Comparison of ENCODE assay signal across 8 cellular contexts in the genomic region with DNA sequence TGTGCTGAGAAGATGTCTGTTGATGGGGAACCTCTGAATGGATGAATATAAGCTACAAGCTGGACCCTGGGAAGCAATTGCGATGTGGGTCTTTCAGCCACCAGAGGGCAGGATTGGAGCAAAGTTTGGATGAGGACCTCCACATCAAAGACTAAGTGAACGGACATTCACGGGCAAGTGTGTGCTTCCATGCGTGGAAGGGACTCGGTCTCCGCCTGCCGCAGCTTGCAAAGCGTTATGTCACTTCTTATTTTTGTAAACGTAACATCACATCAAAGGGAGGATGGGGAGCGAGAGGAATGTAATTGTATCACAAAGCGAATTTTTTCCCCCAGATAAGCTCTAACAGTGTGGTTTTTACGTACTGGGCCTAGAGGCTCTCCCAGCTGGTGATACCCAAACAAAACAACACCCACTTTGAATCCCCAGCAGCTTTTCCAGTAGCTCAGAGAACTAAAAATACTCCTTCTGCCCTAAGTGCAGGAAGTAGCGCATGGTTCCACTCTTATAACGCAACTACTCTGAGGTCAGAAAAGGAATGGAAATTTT.
A peak's percentile ranks its signal among the peaks of the same experiment; 100 is the strongest.
DNase-seq lines count a peak whose midpoint lies in the region; ATAC-seq, FAIRE-seq and TF ChIP-seq lines count a peak whose summit lies in the region.

No MANE protein-coding gene starts in this region.

- H3K4me1 ChIP-seq in BLaER1 (peaks cover 49% of the 10 kb centered on the region), lung (ENCODE audit: control insufficient read depth in 2 of 2, insufficient read depth in 2 of 2, low read length in 2 of 2) (peaks cover 0 to 9% of the 10 kb centered on the region in 2 donors)

- H3K27me3 ChIP-seq in BLaER1 (no peaks in the 10 kb centered on the region), lung (ENCODE audit: control insufficient read depth, insufficient read depth) (no peaks in the 10 kb centered on the region)

- H3K36me3 ChIP-seq in BLaER1: peaks cover 27% of the 10 kb centered on the region
- no peaks in the 10 kb centered on the region for H3K36me3 ChIP-seq in lung (ENCODE audit: control insufficient read depth in 2 of 2, insufficient read depth in 2 of 2, low read length in 2 of 2)

- peak overlapping the region; percentile 89 for H3K4me2 ChIP-seq in BLaER1

- peak overlapping the region; percentile 60 for H3K9ac ChIP-seq in BLaER1

- ATAC-seq in HG03439 (IDR thresholded peaks at IDR 0.05; ENCODE audit: unreplicated experiment): peak; percentile 81
- peak; percentile 51 for ATAC-seq in lung (ENCODE audit: insufficient read depth, low FRiP score)

- H3K27ac ChIP-seq in BLaER1 (peak overlapping the region; percentile 71), lung (ENCODE audit: low read depth in 1 of 2, low read length in 1 of 2) (no peak overlapping the region)

- TF ChIP-seq CTCF in lung (IDR thresholded peaks at IDR 0.05; ENCODE audit: control extremely low read depth, extremely low read depth): peak; percentile 75

- H3K9me3 ChIP-seq in BLaER1 (peaks cover 15% of the 10 kb centered on the region), lung (ENCODE audit: control insufficient read depth in 2 of 2, insufficient read depth in 1 of 2, low read length in 1 of 2) (no peaks in the 10 kb centered on the region)

- no peaks in the 10 kb centered on the region for H4K20me1 ChIP-seq in BLaER1

- DNase-seq in GM19239 (ENCODE audit: insufficient read length, low spot score): peak; percentile 80
- peak; percentile 33 to 66 for DNase-seq in NCI-H524 (lab: John Stamatoyannopoulos, UW)
- DNase-seq in activated CD4-positive, alpha-beta T cell treated with anti-CD3 and anti-CD28 coated beads, Interleukin-2, amount 50 U/mL, for 48 hours: peak; percentile 80 to 85
- DNase-seq in effector CD4-positive, alpha-beta T cell: peak; percentile 39
- DNase-seq in lung (ENCODE audit: low spot score): peak; percentile 79
- peak; percentile 52 to 70 (median 59) for DNase-seq in stimulated activated CD4-positive, alpha-beta T cell treated with anti-CD3 and anti-CD28 coated beads, TNF-alpha, amount 100 ng/mL, for 24 hours (ENCODE audit: low read depth in 3 of 3)

- peak; percentile 97 for FAIRE-seq in GM19239 (lab: Jason Lieb, UNC)

- peak overlapping the region; percentile 71 for H3K4me3 ChIP-seq in BLaER1
- no peak overlapping the region for H3K4me3 ChIP-seq in lung

- WGBS in lung, 2 donors: 1 to 2% methylated on average over 14 of the region's 14 CpGs
